Comparison of ENCODE assay signal across 8 cellular contexts in the genomic region with DNA sequence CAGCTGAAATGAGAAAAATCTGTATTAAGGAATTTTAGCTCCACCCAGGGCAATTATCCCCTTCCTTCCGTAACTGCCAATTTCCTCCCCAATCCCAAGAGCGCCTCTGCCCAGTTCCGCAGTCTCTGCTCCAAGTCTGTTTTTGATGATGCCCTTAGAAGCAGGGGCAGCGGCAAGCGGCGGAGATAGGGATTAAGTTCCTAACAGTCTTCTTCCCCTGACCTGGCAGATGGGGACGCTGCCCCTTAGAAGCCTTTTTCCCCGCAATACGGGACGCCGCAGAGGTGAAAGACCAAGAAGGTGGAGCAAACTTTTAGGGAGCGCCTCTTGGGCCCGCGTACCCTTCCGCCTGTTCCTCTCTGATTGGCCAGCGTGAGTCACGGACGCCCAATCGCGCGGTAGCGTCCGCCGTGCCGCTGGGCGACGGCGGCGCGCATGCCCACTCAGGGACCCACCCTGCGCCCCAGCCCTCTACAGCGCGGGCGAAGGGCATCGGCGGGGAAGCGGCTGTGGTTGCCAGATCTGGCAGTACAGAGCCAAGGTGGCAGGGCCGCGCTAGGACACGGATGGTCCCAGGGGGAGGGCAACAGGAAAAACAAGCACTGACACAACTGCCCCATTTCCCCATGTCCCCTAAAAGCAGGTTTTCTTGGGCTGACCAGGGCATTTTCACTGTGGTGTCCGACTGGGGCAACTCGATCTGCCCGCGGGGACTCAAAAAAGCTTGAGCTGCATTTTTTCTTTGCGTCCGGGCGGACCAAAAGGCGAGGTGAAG. TPM values are rescaled to one million over a fixed set of nuclear protein-coding genes. Genes with fewer than 3 reads are reported as not detected.
DNase-seq lines count a peak whose midpoint lies in the region; TF ChIP-seq lines count a peak whose summit lies in the region.

No MANE protein-coding gene starts in this region.

- in situ Hi-C loops in SK-MEL-5 (cut with HindIII; ENCODE audit: low pct_unique_long_range_greater_than_20kb, low sequenced_read_pairs): no loop called here

- peak overlapping the region; percentile 89 for H3K4me3 ChIP-seq in suprapubic skin

- CTCF ChIA-PET in activated naive CD4-positive, alpha-beta T cell treated with anti-CD3 and anti-CD28 coated beads, Interleukin-2, amount 10 ng/mL, durations not matched to agents 7 days and 5 days (lab: Charles Lee): interaction anchor here (0.9 kb wide), 1 partner anchor 35 kb away, joined by 3 read pairs; no protein-coding TSS in a partner anchor

- no peaks in the 10 kb centered on the region for H3K9me3 Mint-ChIP-seq in HFFc6
- no peaks in the 10 kb centered on the region for H3K9me3 Mint-ChIP-seq in activated naive CD4-positive, alpha-beta T cell treated with anti-CD3 and anti-CD28 coated beads, Interleukin-2, amount 10 ng/mL, durations not matched to agents 7 days and 5 days

- H3K4me1 ChIP-seq in suprapubic skin: peaks cover 25% of the 10 kb centered on the region

- peaks cover 2% of the 10 kb centered on the region for H3K27me3 Mint-ChIP-seq in HFFc6 (ENCODE audit: insufficient read depth)
- peaks cover 4% of the 10 kb centered on the region for H3K27me3 Mint-ChIP-seq in activated naive CD4-positive, alpha-beta T cell treated with anti-CD3 and anti-CD28 coated beads, Interleukin-2, amount 10 ng/mL, durations not matched to agents 7 days and 5 days

- peak overlapping the region; percentile 97 for H3K27ac Mint-ChIP-seq in HFFc6
- H3K27ac Mint-ChIP-seq in activated naive CD4-positive, alpha-beta T cell treated with anti-CD3 and anti-CD28 coated beads, Interleukin-2, amount 10 ng/mL, durations not matched to agents 7 days and 5 days: peak overlapping the region; percentile 97

- H3K36me3 ChIP-seq in suprapubic skin: no peaks in the 10 kb centered on the region

- TF ChIP-seq CTCF in HFFc6 (IDR thresholded peaks at IDR 0.05) (no peak), suprapubic skin (IDR thresholded peaks at IDR 0.05) (no peak)

- peak overlapping the region; percentile 98 for H3K4me3 Mint-ChIP-seq in HFFc6
- H3K4me3 Mint-ChIP-seq in activated naive CD4-positive, alpha-beta T cell treated with anti-CD3 and anti-CD28 coated beads, Interleukin-2, amount 10 ng/mL, durations not matched to agents 7 days and 5 days: peak overlapping the region; percentile 91

- no peaks in the 10 kb centered on the region for H3K9me3 ChIP-seq in suprapubic skin

- peak; percentile 84 for DNase-seq in GM04504 (ENCODE audit: low read depth)
- peak; percentile 84 for DNase-seq in HFFc6
- peak; percentile 98 for DNase-seq in NAMALWA (ENCODE audit: low spot score)
- peak; percentile 94 for DNase-seq in SK-MEL-5 (ENCODE audit: low read depth, low spot score)
- peak; percentile 91 for DNase-seq in activated naive CD4-positive, alpha-beta T cell treated with anti-CD3 and anti-CD28 coated beads, Interleukin-2, amount 10 ng/mL, durations not matched to agents 7 days and 5 days
- peak; percentile 95 for DNase-seq in globus pallidus (ENCODE audit: low spot score)
- DNase-seq in nucleus accumbens (lab: John Stamatoyannopoulos, UW): peak; percentile 45 to 94 (median 88)
- peak; percentile 92 for DNase-seq in suprapubic skin (ENCODE audit: low spot score in 2 of 2)

- TF ChIP-seq POLR2A in suprapubic skin (IDR thresholded peaks at IDR 0.05): peak; percentile 30 to 57

- 0% methylated on average over 8 of the region's 48 CpGs for WGBS in suprapubic skin

- TF ChIP-seq EP300 in suprapubic skin (IDR thresholded peaks at IDR 0.05): no peak

- H3K27me3 ChIP-seq in suprapubic skin: no peaks in the 10 kb centered on the region

- H3K36me3 Mint-ChIP-seq in HFFc6 (ENCODE audit: low read depth): no peaks in the 10 kb centered on the region
- H3K36me3 Mint-ChIP-seq in activated naive CD4-positive, alpha-beta T cell treated with anti-CD3 and anti-CD28 coated beads, Interleukin-2, amount 10 ng/mL, durations not matched to agents 7 days and 5 days: no peaks in the 10 kb centered on the region

- H3K27ac ChIP-seq in suprapubic skin: peak overlapping the region; percentile 99

- peaks cover 36% of the 10 kb centered on the region for H3K4me1 Mint-ChIP-seq in HFFc6 (ENCODE audit: low read depth)
- peaks cover 28% of the 10 kb centered on the region for H3K4me1 Mint-ChIP-seq in activated naive CD4-positive, alpha-beta T cell treated with anti-CD3 and anti-CD28 coated beads, Interleukin-2, amount 10 ng/mL, durations not matched to agents 7 days and 5 days

RNA-seq across cellular contexts. Expression of a gene that starts 0.8 kb away (rescaled TPM):
- 10 to 100 TPM; 11.5 to 13.3 (median 12.3) TPM for total RNA-seq in HFFc6 (2021; fragmentation: NEBNext Ultra II Directional; extraction: Animal tissue kit (Norgen Biotek cat#: 25700))
- total RNA-seq in SK-MEL-5 (2014; rRNA removed; shearing (Covaris generic)): 74.1 and 85.7 TPM in 2 replicates
- 36.9 and 52.0 TPM in 2 replicates for polyA plus RNA-seq in SK-MEL-5 (2015; cell fraction: cytosol; rRNA removed)
- polyA plus RNA-seq in SK-MEL-5 (2015; cell fraction: nucleus; rRNA removed): 41.5 and 54.6 TPM in 2 replicates
- total RNA-seq in suprapubic skin: 10 to 100 TPM; 17.6 to 42.6 (median 21.7) TPM

Comparison
In these comparisons a context has a peak if more than half of its experiments do, and no peak if none do; other contexts are left out.
1. Peak in every context shown above with its lines: DNase-seq, H3K4me3 ChIP-seq and H3K27ac ChIP-seq.